ENCODE assay signal across 12 cellular contexts in genomic region chr20:36155629-36155971, GRCh38. TPM values are rescaled to one million over a fixed set of nuclear protein-coding genes. Genes with fewer than 3 reads are reported as not detected.
DNase-seq lines count a peak whose midpoint lies in the region; ATAC-seq and TF ChIP-seq lines count a peak whose summit lies in the region.
"Had no signal": no experiment of that assay in that cellular context is flagged by ENCODE, and none has a peak within 500 bp of the region (broad histone marks: within the 10 kb centered on the region; RNA-seq: fewer than 3 reads in every experiment).

No MANE protein-coding gene starts in this region.

- TF ChIP-seq CTCF in CD8-positive, alpha-beta T cell (IDR thresholded peaks at IDR 0.05), result no peak
- no peak for TF ChIP-seq CTCF in VCaP (conservative IDR thresholded peaks at IDR 0.05)
- no peak for TF ChIP-seq CTCF in glutamatergic neuron (IDR thresholded peaks at IDR 0.05; ENCODE audit: partially characterized antibody, unreplicated experiment)

- peaks cover 4% of the 10 kb centered on the region for H3K4me1 Mint-ChIP-seq in CD8-positive, alpha-beta T cell (ENCODE audit: low read depth)
- H3K4me1 Mint-ChIP-seq in glutamatergic neuron (ENCODE audit: low read depth, unreplicated experiment), result peaks cover 22% of the 10 kb centered on the region
- peaks cover 2% of the 10 kb centered on the region for H3K4me1 Mint-ChIP-seq in activated naive CD4-positive, alpha-beta T cell treated with anti-CD3 and anti-CD28 coated beads, Interleukin-2, amount 10 ng/mL, durations not matched to agents 7 days and 5 days

- H3K4me1 ChIP-seq in CD8-positive, alpha-beta T cell (ENCODE audit: insufficient read depth, low read length), result no peaks in the 10 kb centered on the region

- no peak for DNase-seq in CD8-positive, alpha-beta T cell
- DNase-seq in glutamatergic neuron (no peak), skeletal muscle cell (ENCODE audit: low read depth) (no peak)
- DNase-seq in activated naive CD4-positive, alpha-beta T cell treated with anti-CD3 and anti-CD28 coated beads, Interleukin-2, amount 10 ng/mL, durations not matched to agents 7 days and 5 days, result no peak
- DNase-seq: activated CD4-positive, alpha-beta T cell treated with anti-CD3 and anti-CD28 coated beads for 4 hours; activated naive CD4-positive, alpha-beta T cell treated with Interleukin-2 at 50 U/mL for 16 hours; DMS79; KBM-7 had no signal

- POLR2A ChIA-PET in CD8-positive, alpha-beta T cell (lab: Charles Lee), result no interaction called here

- no peaks in the 10 kb centered on the region for H3K36me3 Mint-ChIP-seq in CD8-positive, alpha-beta T cell
- no peaks in the 10 kb centered on the region for H3K36me3 Mint-ChIP-seq in glutamatergic neuron (ENCODE audit: unreplicated experiment)
- H3K36me3 Mint-ChIP-seq in activated naive CD4-positive, alpha-beta T cell treated with anti-CD3 and anti-CD28 coated beads, Interleukin-2, amount 10 ng/mL, durations not matched to agents 7 days and 5 days, result no peaks in the 10 kb centered on the region

- no peaks in the 10 kb centered on the region for H3K9me3 ChIP-seq in CD8-positive, alpha-beta T cell (ENCODE audit: low read length)

- no peak overlapping the region for H3K27ac Mint-ChIP-seq in CD8-positive, alpha-beta T cell
- peak overlapping the region; percentile 57 for H3K27ac Mint-ChIP-seq in glutamatergic neuron (ENCODE audit: unreplicated experiment)
- H3K27ac Mint-ChIP-seq in activated naive CD4-positive, alpha-beta T cell treated with anti-CD3 and anti-CD28 coated beads, Interleukin-2, amount 10 ng/mL, durations not matched to agents 7 days and 5 days, result no peak overlapping the region

- H3K27me3 ChIP-seq in CD8-positive, alpha-beta T cell (ENCODE audit: insufficient read depth, low read length), result no peaks in the 10 kb centered on the region

- H3K27ac ChIP-seq in CD8-positive, alpha-beta T cell (ENCODE audit: low read depth, low read length), result no peak overlapping the region
- H3K27ac ChIP-seq in VCaP, result peak overlapping the region; percentile 86

- intact Hi-C loops in CD8-positive, alpha-beta T cell (cut with DNase I, micrococcal nuclease), result no loop called here

- ATAC-seq in CD8-positive, alpha-beta T cell, result no peak
- no peak for ATAC-seq in HG02981 (IDR thresholded peaks at IDR 0.05; ENCODE audit: unreplicated experiment)
- ATAC-seq in GM19023 (IDR thresholded peaks at IDR 0.05; ENCODE audit: unreplicated experiment), result no peak
- no peak for ATAC-seq in HG02870 (IDR thresholded peaks at IDR 0.05; ENCODE audit: unreplicated experiment)

- H3K36me3 ChIP-seq in CD8-positive, alpha-beta T cell (ENCODE audit: insufficient read depth, low read length), result no peaks in the 10 kb centered on the region

- H3K9me3 Mint-ChIP-seq in CD8-positive, alpha-beta T cell, result no peaks in the 10 kb centered on the region
- no peaks in the 10 kb centered on the region for H3K9me3 Mint-ChIP-seq in glutamatergic neuron (ENCODE audit: unreplicated experiment)
- H3K9me3 Mint-ChIP-seq in activated naive CD4-positive, alpha-beta T cell treated with anti-CD3 and anti-CD28 coated beads, Interleukin-2, amount 10 ng/mL, durations not matched to agents 7 days and 5 days, result no peaks in the 10 kb centered on the region

- peaks cover 21% of the 10 kb centered on the region for H3K27me3 Mint-ChIP-seq in CD8-positive, alpha-beta T cell (ENCODE audit: low read depth)
- H3K27me3 Mint-ChIP-seq in glutamatergic neuron (ENCODE audit: unreplicated experiment), result peaks cover 6% of the 10 kb centered on the region
- H3K27me3 Mint-ChIP-seq in activated naive CD4-positive, alpha-beta T cell treated with anti-CD3 and anti-CD28 coated beads, Interleukin-2, amount 10 ng/mL, durations not matched to agents 7 days and 5 days, result peaks cover 65% of the 10 kb centered on the region

- CTCF ChIA-PET in CD8-positive, alpha-beta T cell (lab: Charles Lee), result interaction anchor here (0.5 to 2.1 kb wide), 8 partner anchors 9 to 610 kb away, joined by 3 to 9 read pairs (median 4); no protein-coding TSS in a partner anchor
- CTCF ChIA-PET in activated naive CD4-positive, alpha-beta T cell treated with anti-CD3 and anti-CD28 coated beads, Interleukin-2, amount 10 ng/mL, durations not matched to agents 7 days and 5 days (lab: Charles Lee), result interaction anchor here (0.8 to 4.4 kb wide), 9 partner anchors 10 to 163 kb away, joined by 3 to 26 read pairs (median 4); no protein-coding TSS in a partner anchor

- H3K4me3 ChIP-seq in CD8-positive, alpha-beta T cell (ENCODE audit: low read depth, low read length), result no peak overlapping the region
- H3K4me3 ChIP-seq in skeletal muscle cell (ENCODE audit: low read depth, low read length), result peak overlapping the region; percentile 86

- H3K4me3 Mint-ChIP-seq in CD8-positive, alpha-beta T cell, result peak overlapping the region; percentile 68
- peak overlapping the region; percentile 84 for H3K4me3 Mint-ChIP-seq in glutamatergic neuron (ENCODE audit: unreplicated experiment)
- no peak overlapping the region for H3K4me3 Mint-ChIP-seq in activated naive CD4-positive, alpha-beta T cell treated with anti-CD3 and anti-CD28 coated beads, Interleukin-2, amount 10 ng/mL, durations not matched to agents 7 days and 5 days

RNA-seq across cellular contexts. Expression of gene EPB41L1, which starts 1.1 kb away (rescaled TPM):
- total RNA-seq in CD8-positive, alpha-beta T cell, result under 1 TPM in 1 of 2 experiments, not detected in 1; 0.30 TPM
- total RNA-seq in glutamatergic neuron (ENCODE audit: unreplicated experiment), result 54.1 TPM

Comparison
In these comparisons a context has a peak if more than half of its experiments do, and no peak if none do; other contexts are left out.
1. RNA of gene EPB41L1, which starts 1.1 kb away (total RNA-seq): 54.1 TPM in glutamatergic neuron (single experiment); 0.30 TPM in CD8-positive, alpha-beta T cell; every median in the first group is over 10 times any median in the second.